1 cellular context compared by ENCODE assay signal in the genomic region with DNA sequence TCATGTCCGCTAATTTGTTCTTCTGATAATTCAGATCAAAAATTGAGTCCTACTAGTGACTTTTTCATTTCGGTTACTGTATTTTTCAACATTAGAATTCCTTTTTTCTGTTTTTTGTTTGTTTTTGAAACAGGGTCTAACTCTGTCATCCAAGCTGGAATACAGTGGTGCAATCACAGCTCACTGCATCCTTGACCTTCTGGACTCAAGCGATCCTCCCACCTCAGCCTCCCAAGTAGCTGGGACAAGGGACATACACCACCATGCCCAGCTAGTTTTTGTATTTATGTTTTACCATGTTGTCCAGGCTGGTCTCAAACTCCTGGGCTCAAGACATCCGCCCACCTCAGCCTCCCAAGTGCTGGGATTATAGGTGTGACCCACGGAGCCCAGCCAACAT.
A peak's percentile ranks its signal among the peaks of the same experiment; 100 is the strongest.
TF ChIP-seq lines count a peak whose summit lies in the region.

No MANE protein-coding gene starts in this region.

TF ChIP-seq in HepG2, 621 proteins besides CTCF, POLR2A, EP300 and RAD21 (continued from another document):
- TF ChIP-seq TEAD3 (CRISPR knock-in tag; optimal IDR thresholded peaks at IDR 0.05; ENCODE audit: borderline replicate concordance) (peak; percentile 23), ZNF577 (CRISPR knock-in tag; IDR thresholded peaks at IDR 0.05; ENCODE audit: borderline replicate concordance, low read depth) (no peak), GFI1 (CRISPR knock-in tag; IDR thresholded peaks at IDR 0.05; ENCODE audit: borderline replicate concordance) (peak; percentile 80), TBX3 (IDR thresholded peaks at IDR 0.05; ENCODE audit: borderline replicate concordance) (no peak), SMC3 (IDR thresholded peaks at IDR 0.05; ENCODE audit: low read length) (no peak), IKZF1 (IDR thresholded peaks at IDR 0.05) (no peak), DMAP1 (CRISPR knock-in tag; IDR thresholded peaks at IDR 0.05) (no peak), ZNF777 (CRISPR knock-in tag; IDR thresholded peaks at IDR 0.05) (no peak)
TF ChIP-seq in HepG2: peak in this region for 24.
